Comparison of ENCODE assay signal across 20 cellular contexts in the genomic region with DNA sequence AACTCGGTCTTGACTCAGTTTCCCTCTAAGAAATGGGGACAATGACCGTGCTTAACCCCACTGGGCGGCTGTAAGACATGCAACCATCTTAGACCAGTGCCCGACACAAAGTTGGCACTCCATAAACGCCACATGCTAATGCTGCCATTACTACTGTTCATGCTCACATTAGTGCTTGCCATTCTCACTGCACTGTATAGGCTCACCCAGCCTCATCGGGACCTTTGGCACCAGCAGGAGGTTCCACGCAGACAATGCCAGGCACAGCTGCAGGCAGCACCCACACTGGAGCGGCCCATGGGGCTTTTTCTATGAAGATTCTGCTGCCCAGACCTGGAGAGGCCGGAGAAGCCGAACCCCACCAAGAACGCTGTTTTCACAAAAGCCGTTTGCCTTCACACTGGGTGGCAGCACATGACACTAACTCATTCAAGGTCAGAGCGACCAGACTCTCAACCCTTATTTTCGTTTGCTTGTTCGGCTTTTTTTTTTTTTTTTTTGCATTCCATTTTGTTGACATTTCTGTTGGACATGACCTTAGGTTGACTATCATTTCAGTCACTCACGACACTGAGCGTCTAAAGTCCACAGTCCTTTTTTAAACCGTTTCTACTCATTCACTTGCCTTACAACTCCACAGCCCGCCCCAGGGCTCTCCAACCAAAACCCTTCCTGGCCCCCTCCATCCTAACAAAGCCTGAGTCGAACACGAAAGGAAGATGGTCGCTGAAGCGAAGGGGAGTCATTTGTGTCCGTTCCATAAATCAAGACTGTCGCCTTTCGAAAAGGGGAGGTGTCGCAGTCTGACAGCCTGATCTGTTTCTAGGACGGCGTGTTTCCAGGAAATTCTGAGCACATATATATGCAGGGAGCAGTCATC.
DNase-seq lines count a peak whose midpoint lies in the region; ATAC-seq and TF ChIP-seq lines count a peak whose summit lies in the region.
"Had no signal": no experiment of that assay in that cellular context is flagged by ENCODE, and none has a peak within 500 bp of the region (broad histone marks: within the 10 kb centered on the region; RNA-seq: fewer than 3 reads in every experiment).

No MANE protein-coding gene starts in this region.

- H3K27me3 ChIP-seq in duodenal mucosa (ENCODE audit: control insufficient read depth in 1 of 2, insufficient read depth in 2 of 2, low read length in 2 of 2) (no peaks in the 10 kb centered on the region), transverse colon (no peaks in the 10 kb centered on the region)
- H3K27me3 ChIP-seq: esophagus squamous epithelium, SJSA1, spleen, upper lobe of right lung had no signal

- peak; percentile 48 for TF ChIP-seq POLR2A in transverse colon (IDR thresholded peaks at IDR 0.05)

- peak overlapping the region; percentile 55 to 68 for H3K4me3 ChIP-seq in duodenal mucosa (ENCODE audit: low read depth in 1 of 2, low read length in 2 of 2)
- no peak overlapping the region for H3K4me3 ChIP-seq in mucosa of descending colon
- H3K4me3 ChIP-seq in transverse colon: peak overlapping the region in 2 of 4 donors; percentile 11 to 35
- H3K4me3 ChIP-seq: esophagus squamous epithelium, SJSA1, upper lobe of right lung had no signal

- H3K9ac ChIP-seq in duodenal mucosa (ENCODE audit: low read depth in 1 of 2, low read length in 2 of 2): peak overlapping the region in 1 of 2 donors; percentile 17

- ATAC-seq in mucosa of descending colon: peak; percentile 88
- ATAC-seq in HG02840 (IDR thresholded peaks at IDR 0.05; ENCODE audit: low FRiP score, unreplicated experiment): no peak
- ATAC-seq: activated CD4-positive, alpha-beta T cell treated with anti-CD3 and anti-CD28 coated beads for 36 hours; stimulated activated naive B cell treated with anti-CD40 and anti-IgM and Interleukin-4, amounts not matched to agents 10 μg/mL and 1 μg/mL and 100 μg/mL, for 72 hours had no signal

- H3K4me1 ChIP-seq in duodenal mucosa (ENCODE audit: control insufficient read depth in 1 of 2, insufficient read depth in 2 of 2, low read length in 2 of 2) (peaks cover 6 to 12% of the 10 kb centered on the region in 2 donors), mucosa of descending colon (ENCODE audit: low read depth) (no peaks in the 10 kb centered on the region), transverse colon (no peaks in the 10 kb centered on the region)
- H3K4me1 ChIP-seq: esophagus squamous epithelium, SJSA1, spleen, upper lobe of right lung had no signal

- TF ChIP-seq EP300 in transverse colon (IDR thresholded peaks at IDR 0.05; ENCODE audit: low read depth): no peak

- 27 to 51% methylated on average over 10 to 29 of the region's 29 CpGs for WGBS in transverse colon (ENCODE audit: low coverage in 1 of 2), 2 donors

- intact Hi-C loops in mucosa of descending colon (cut with DNase I, micrococcal nuclease): no loop called here
- intact Hi-C loops in transverse colon (cut with DNase I; ENCODE audit: low total_unique reads): no loop called here

- in situ Hi-C loops in transverse colon (cut with MboI; ENCODE audit: low pct_ligation_motif_present in 1 of 4, low pct_unique_long_range_greater_than_20kb in 1 of 4, low sequenced_read_pairs in 3 of 4): no loop called here

- H3K36me3 ChIP-seq in duodenal mucosa (ENCODE audit: control insufficient read depth in 1 of 2, insufficient read depth in 2 of 2, low read length in 2 of 2) (no peaks in the 10 kb centered on the region), mucosa of descending colon (ENCODE audit: low read depth) (no peaks in the 10 kb centered on the region), transverse colon (no peaks in the 10 kb centered on the region)
- H3K36me3 ChIP-seq: esophagus squamous epithelium, SJSA1, spleen, upper lobe of right lung had no signal

- no peak for TF ChIP-seq CTCF in mucosa of descending colon (IDR thresholded peaks at IDR 0.05)
- TF ChIP-seq CTCF in transverse colon (IDR thresholded peaks at IDR 0.05): no peak

- DNase-seq in DMS79 treated with DMSO at 0.1 percent for 48 hours (lab: John Stamatoyannopoulos, UW) (peak; percentile 7), DMS79 (lab: John Stamatoyannopoulos, UW) (no peak), mucosa of descending colon (peak in 2 of 3 donors; percentile 56 to 66), transverse colon (peak; percentile 26), NCI-H1105 treated with DMSO at 0.1 percent for 48 hours (lab: John Stamatoyannopoulos, UW) (no peak), GM19240 (ENCODE audit: insufficient read length, low spot score) (no peak)
- DNase-seq: 8988T; activated CD4-positive, alpha-beta T cell treated with anti-CD3 and anti-CD28 coated beads for 36 hours; activated naive CD4-positive, alpha-beta T cell treated with Interleukin-2 at 50 U/mL for 16 hours; CD4-positive, CD25-positive, alpha-beta regulatory T cell; esophagus squamous epithelium; NCI-H1436 treated with DMSO at 0.1 percent for 48 hours; OCI-M1; spleen; stimulated activated naive B cell treated with anti-CD40 and anti-IgM and Interleukin-4, amounts not matched to agents 10 μg/mL and 1 μg/mL and 100 μg/mL, for 72 hours; T-helper 9 cell; upper lobe of right lung had no signal

- H3K9me3 ChIP-seq in duodenal mucosa (ENCODE audit: control insufficient read depth in 1 of 2, low read length in 2 of 2) (peaks cover 5 to 8% of the 10 kb centered on the region in 2 donors), mucosa of descending colon (peaks cover 8% of the 10 kb centered on the region), transverse colon (peaks cover 5 to 7% of the 10 kb centered on the region in 2 donors)
- H3K9me3 ChIP-seq: SJSA1, upper lobe of right lung had no signal

- H3K27ac ChIP-seq in duodenal mucosa (ENCODE audit: low read depth, low read length) (peak overlapping the region; percentile 14), transverse colon (peak overlapping the region; percentile 3 to 66 (median 58))
- H3K27ac ChIP-seq: esophagus squamous epithelium, SJSA1, spleen, upper lobe of right lung had no signal

Comparison
In these comparisons a context has a peak if more than half of its experiments do, and no peak if none do; other contexts are left out.
1. DNase-seq: peak in DMS79 treated with DMSO at 0.1 percent for 48 hours (single experiment), mucosa of descending colon (2 of 3) and transverse colon (single experiment); none in DMS79 (single experiment), NCI-H1105 treated with DMSO at 0.1 percent for 48 hours (single experiment) and GM19240 (single experiment).